In genomic region chr6:157985378-157986155, GRCh38 we compare ENCODE assay signal across 9 cellular contexts. TPM values are rescaled to one million over a fixed set of nuclear protein-coding genes. Genes with fewer than 3 reads are reported as not detected.
DNase-seq lines count a peak whose midpoint lies in the region; ATAC-seq and TF ChIP-seq lines count a peak whose summit lies in the region.
"Had no signal": no experiment of that assay in that cellular context is flagged by ENCODE, and none has a peak within 500 bp of the region (broad histone marks: within the 10 kb centered on the region; RNA-seq: fewer than 3 reads in every experiment).

No MANE protein-coding gene starts in this region.

- no peak for ATAC-seq in activated naive CD8-positive, alpha-beta T cell treated with anti-CD3 and anti-CD28 coated beads, Interleukin-2, amount 10 ng/mL, durations not matched to agents 7 days and 5 days (ENCODE audit: low read depth)
- ATAC-seq in HG03342 (IDR thresholded peaks at IDR 0.05; ENCODE audit: unreplicated experiment) = no peak
- ATAC-seq: left ventricle myocardium superior had no signal

- no peak for DNase-seq in activated naive CD8-positive, alpha-beta T cell treated with anti-CD3 and anti-CD28 coated beads, Interleukin-2, amount 10 ng/mL, durations not matched to agents 7 days and 5 days
- no peak for DNase-seq in activated naive CD8-positive, alpha-beta T cell treated with anti-CD3 and anti-CD28 coated beads for 36 hours
- DNase-seq in RWPE1 (ENCODE audit: low spot score) (no peak), left kidney (ENCODE audit: low read depth, low spot score) (peak; percentile 54), type B pancreatic cell (ENCODE audit: extremely low spot score, unreplicated experiment) (no peak), H4 (ENCODE audit: low spot score) (no peak)
- no peak for DNase-seq in stimulated activated CD4-positive, alpha-beta T cell treated with anti-CD3 and anti-CD28 coated beads, Interleukin-12 subunit alpha, Interleukin-12 subunit beta, amount 100 ng/mL, for 4 hours
- DNase-seq: left ventricle myocardium superior had no signal

- H3K36me3 Mint-ChIP-seq in activated naive CD8-positive, alpha-beta T cell treated with anti-CD3 and anti-CD28 coated beads, Interleukin-2, amount 10 ng/mL, durations not matched to agents 7 days and 5 days = peaks cover 4% of the 10 kb centered on the region
- H3K36me3 Mint-ChIP-seq in activated naive CD8-positive, alpha-beta T cell treated with anti-CD3 and anti-CD28 coated beads for 36 hours = peaks cover 13% of the 10 kb centered on the region
- no peaks in the 10 kb centered on the region for H3K36me3 Mint-ChIP-seq in type B pancreatic cell

- peak overlapping the region; percentile 71 for H3K4me3 Mint-ChIP-seq in activated naive CD8-positive, alpha-beta T cell treated with anti-CD3 and anti-CD28 coated beads, Interleukin-2, amount 10 ng/mL, durations not matched to agents 7 days and 5 days
- H3K4me3 Mint-ChIP-seq in activated naive CD8-positive, alpha-beta T cell treated with anti-CD3 and anti-CD28 coated beads for 36 hours = no peak overlapping the region
- peak overlapping the region; percentile 36 for H3K4me3 Mint-ChIP-seq in type B pancreatic cell

- H3K27me3 Mint-ChIP-seq in activated naive CD8-positive, alpha-beta T cell treated with anti-CD3 and anti-CD28 coated beads, Interleukin-2, amount 10 ng/mL, durations not matched to agents 7 days and 5 days = no peaks in the 10 kb centered on the region
- no peaks in the 10 kb centered on the region for H3K27me3 Mint-ChIP-seq in activated naive CD8-positive, alpha-beta T cell treated with anti-CD3 and anti-CD28 coated beads for 36 hours
- H3K27me3 Mint-ChIP-seq in type B pancreatic cell = peaks cover 1% of the 10 kb centered on the region

- no peaks in the 10 kb centered on the region for H3K9me3 Mint-ChIP-seq in activated naive CD8-positive, alpha-beta T cell treated with anti-CD3 and anti-CD28 coated beads, Interleukin-2, amount 10 ng/mL, durations not matched to agents 7 days and 5 days
- H3K9me3 Mint-ChIP-seq in activated naive CD8-positive, alpha-beta T cell treated with anti-CD3 and anti-CD28 coated beads for 36 hours = no peaks in the 10 kb centered on the region
- no peaks in the 10 kb centered on the region for H3K9me3 Mint-ChIP-seq in type B pancreatic cell

- H3K27ac ChIP-seq in RWPE1 = peak overlapping the region; percentile 23

- no peak for TF ChIP-seq CTCF in RWPE1 (conservative IDR thresholded peaks at IDR 0.05; ENCODE audit: low read depth)
- no peak for TF ChIP-seq CTCF in type B pancreatic cell (conservative IDR thresholded peaks at IDR 0.05)

- CTCF ChIA-PET in RWPE1 (lab: Yijun Ruan, JAX) = no interaction called here

- H3K4me1 Mint-ChIP-seq in activated naive CD8-positive, alpha-beta T cell treated with anti-CD3 and anti-CD28 coated beads, Interleukin-2, amount 10 ng/mL, durations not matched to agents 7 days and 5 days = peaks cover 57% of the 10 kb centered on the region
- H3K4me1 Mint-ChIP-seq in activated naive CD8-positive, alpha-beta T cell treated with anti-CD3 and anti-CD28 coated beads for 36 hours = peaks cover 52% of the 10 kb centered on the region
- peaks cover 33% of the 10 kb centered on the region for H3K4me1 Mint-ChIP-seq in type B pancreatic cell (ENCODE audit: unreplicated experiment)

- POLR2A ChIA-PET in activated naive CD8-positive, alpha-beta T cell treated with anti-CD3 and anti-CD28 coated beads, Interleukin-2, amount 10 ng/mL, durations not matched to agents 7 days and 5 days (lab: Charles Lee) = no interaction called here
- POLR2A ChIA-PET in RWPE1 (lab: Yijun Ruan, JAX; ENCODE audit: low non-redundant PET) = interaction anchor here (0.6 kb wide), 1 partner anchor 38 kb away, joined by 3 read pairs; no protein-coding TSS in a partner anchor

- no peak overlapping the region for H3K27ac Mint-ChIP-seq in activated naive CD8-positive, alpha-beta T cell treated with anti-CD3 and anti-CD28 coated beads, Interleukin-2, amount 10 ng/mL, durations not matched to agents 7 days and 5 days
- no peak overlapping the region for H3K27ac Mint-ChIP-seq in activated naive CD8-positive, alpha-beta T cell treated with anti-CD3 and anti-CD28 coated beads for 36 hours
- H3K27ac Mint-ChIP-seq in type B pancreatic cell = peak overlapping the region; percentile 72

RNA-seq across cellular contexts. Expression of gene SYNJ2, which starts 3.9 kb away (rescaled TPM):
- total RNA-seq in activated naive CD8-positive, alpha-beta T cell treated with anti-CD3 and anti-CD28 coated beads, Interleukin-2, amount 10 ng/mL, durations not matched to agents 7 days and 5 days = 10 to 100 TPM; 26.2 to 32.1 TPM
- 10 to 100 TPM; 28.1 to 29.4 TPM for total RNA-seq in activated naive CD8-positive, alpha-beta T cell treated with anti-CD3 and anti-CD28 coated beads for 36 hours
- 17.0 and 31.2 TPM in 2 replicates for total RNA-seq in type B pancreatic cell (ENCODE audit: low replicate concordance)
- 20.6 and 23.6 TPM in 2 replicates for total RNA-seq in H4 (2014; rRNA removed; shearing (Covaris generic))
